Comparison of ENCODE assay signal across 20 cellular contexts in genomic region chrX:65921363-65921762, GRCh38.
DNase-seq lines count a peak whose midpoint lies in the region; ATAC-seq and TF ChIP-seq lines count a peak whose summit lies in the region.
"Had no signal": no experiment of that assay in that cellular context is flagged by ENCODE, and none has a peak within 500 bp of the region (broad histone marks: within the 10 kb centered on the region; RNA-seq: fewer than 3 reads in every experiment).

No MANE protein-coding gene starts in this region.

- H3K4me3 Mint-ChIP-seq in activated naive CD8-positive, alpha-beta T cell treated with anti-CD3 and anti-CD28 coated beads, Interleukin-2, amount 10 ng/mL, durations not matched to agents 7 days and 5 days, result no peak overlapping the region
- H3K4me3 Mint-ChIP-seq in activated naive CD8-positive, alpha-beta T cell treated with anti-CD3 and anti-CD28 coated beads for 36 hours, result no peak overlapping the region
- H3K4me3 Mint-ChIP-seq: HFFc6, IgD-negative memory B cell had no signal

- TF ChIP-seq EP300 in tibial nerve (IDR thresholded peaks at IDR 0.05), result no peak

- peak overlapping the region; percentile 24 to 83 for H3K27ac ChIP-seq in esophagus (ENCODE audit: low read depth in 2 of 2, low read length in 1 of 2)
- H3K27ac ChIP-seq in smooth muscle cell (ENCODE audit: low read depth), result peak overlapping the region; percentile 48
- H3K27ac ChIP-seq in caudate nucleus (ENCODE audit: low read depth, low read length), result no peak overlapping the region
- H3K27ac ChIP-seq in tibial nerve, result no peak overlapping the region
- H3K27ac ChIP-seq: C4-2B, SJSA1 had no signal

- peaks cover 38% of the 10 kb centered on the region for H3K36me3 Mint-ChIP-seq in activated naive CD8-positive, alpha-beta T cell treated with anti-CD3 and anti-CD28 coated beads, Interleukin-2, amount 10 ng/mL, durations not matched to agents 7 days and 5 days
- peaks cover 17% of the 10 kb centered on the region for H3K36me3 Mint-ChIP-seq in activated naive CD8-positive, alpha-beta T cell treated with anti-CD3 and anti-CD28 coated beads for 36 hours

- WGBS in esophagus, 2 donors, result 40 to 54% methylated on average over 2 of the region's 2 CpGs
- 43% methylated on average over 2 of the region's 2 CpGs for WGBS in smooth muscle cell (ENCODE audit: low lambda C conversion rate)
- WGBS in tibial nerve, 2 donors, result 37 to 59% methylated on average over 2 of the region's 2 CpGs

- H3K4me1 ChIP-seq in Loucy (ENCODE audit: insufficient read depth, low read length, poor library complexity, severe bottlenecking), result peaks cover 29% of the 10 kb centered on the region
- peaks cover 0 to 5% of the 10 kb centered on the region in 2 donors for H3K4me1 ChIP-seq in esophagus (ENCODE audit: control insufficient read depth in 2 of 2, insufficient read depth in 2 of 2, low read length in 1 of 2)
- H3K4me1 ChIP-seq in smooth muscle cell (ENCODE audit: low read depth), result no peaks in the 10 kb centered on the region
- no peaks in the 10 kb centered on the region for H3K4me1 ChIP-seq in tibial nerve
- H3K4me1 ChIP-seq: SJSA1 had no signal

- no peaks in the 10 kb centered on the region for H3K27me3 Mint-ChIP-seq in activated naive CD8-positive, alpha-beta T cell treated with anti-CD3 and anti-CD28 coated beads, Interleukin-2, amount 10 ng/mL, durations not matched to agents 7 days and 5 days
- H3K27me3 Mint-ChIP-seq in activated naive CD8-positive, alpha-beta T cell treated with anti-CD3 and anti-CD28 coated beads for 36 hours, result no peaks in the 10 kb centered on the region

- H3K9me3 ChIP-seq in Loucy (ENCODE audit: insufficient read depth, low read depth, low read length) (peaks cover 4% of the 10 kb centered on the region; the same call in 1 of the 2 replicates), esophagus (ENCODE audit: control insufficient read depth in 2 of 2, insufficient read depth in 1 of 2, low read depth in 1 of 2, low read length in 1 of 2) (no peaks in the 10 kb centered on the region), smooth muscle cell (replicated peaks; ENCODE audit: low read depth) (no peaks in the 10 kb centered on the region), tibial nerve (no peaks in the 10 kb centered on the region)
- H3K9me3 ChIP-seq: SJSA1 had no signal

- H3K79me2 ChIP-seq in Loucy (ENCODE audit: insufficient read depth, low read length), result peaks cover 10% of the 10 kb centered on the region; the same call in 1 of the 2 replicates
- H3K79me2 ChIP-seq in smooth muscle cell (ENCODE audit: low read depth), result no peaks in the 10 kb centered on the region

- H3K4me3 ChIP-seq in Loucy (ENCODE audit: low read length, poor library complexity, severe bottlenecking) (no peak overlapping the region), esophagus (ENCODE audit: low read depth in 1 of 2, low read length in 2 of 2) (no peak overlapping the region), smooth muscle cell (no peak overlapping the region), tibial nerve (no peak overlapping the region)
- H3K4me3 ChIP-seq: SJSA1 had no signal

- peaks cover 8% of the 10 kb centered on the region for H3K9me3 Mint-ChIP-seq in activated naive CD8-positive, alpha-beta T cell treated with anti-CD3 and anti-CD28 coated beads, Interleukin-2, amount 10 ng/mL, durations not matched to agents 7 days and 5 days
- peaks cover 15% of the 10 kb centered on the region for H3K9me3 Mint-ChIP-seq in activated naive CD8-positive, alpha-beta T cell treated with anti-CD3 and anti-CD28 coated beads for 36 hours
- H3K9me3 Mint-ChIP-seq: HFFc6 had no signal

- H3F3A ChIP-seq in Loucy (ENCODE audit: low read depth) (no peaks in the 10 kb centered on the region), smooth muscle cell (ENCODE audit: low read depth) (no peaks in the 10 kb centered on the region)

- H4K20me1 ChIP-seq in Loucy (ENCODE audit: insufficient read depth, low read length, poor library complexity, severe bottlenecking) (no peaks in the 10 kb centered on the region), smooth muscle cell (ENCODE audit: low read depth) (no peaks in the 10 kb centered on the region)

- ATAC-seq in activated naive CD8-positive, alpha-beta T cell treated with anti-CD3 and anti-CD28 coated beads, Interleukin-2, amount 10 ng/mL, durations not matched to agents 7 days and 5 days (ENCODE audit: low read depth), result no peak
- ATAC-seq in GM21360 (IDR thresholded peaks at IDR 0.05; ENCODE audit: unreplicated experiment), result no peak

- H2AFZ ChIP-seq in Loucy (ENCODE audit: low read length) (peak overlapping the region; percentile 70), smooth muscle cell (ENCODE audit: low read depth) (no peak overlapping the region)

- TF ChIP-seq CTCF in Loucy (conservative IDR thresholded peaks at IDR 0.05; ENCODE audit: low read length), result no peak
- TF ChIP-seq CTCF in smooth muscle cell (IDR thresholded peaks at IDR 0.05; ENCODE audit: borderline replicate concordance, insufficient read depth, poor library complexity, severe bottlenecking), result no peak
- no peak for TF ChIP-seq CTCF in tibial nerve (IDR thresholded peaks at IDR 0.05)

- H3K9me2 ChIP-seq in Loucy (replicated peaks; ENCODE audit: low read depth, low read length), result no peaks in the 10 kb centered on the region

- no peak for TF ChIP-seq POLR2A in tibial nerve (IDR thresholded peaks at IDR 0.05)

- no peaks in the 10 kb centered on the region for H3K36me3 ChIP-seq in Loucy (ENCODE audit: insufficient read depth, low read length)
- H3K36me3 ChIP-seq in esophagus (ENCODE audit: control insufficient read depth in 2 of 2, insufficient read depth in 2 of 2, low read length in 1 of 2), result no peaks in the 10 kb centered on the region
- H3K36me3 ChIP-seq in smooth muscle cell (ENCODE audit: low read depth), result no peaks in the 10 kb centered on the region
- no peaks in the 10 kb centered on the region for H3K36me3 ChIP-seq in tibial nerve
- H3K36me3 ChIP-seq: SJSA1 had no signal

- H3K4me1 Mint-ChIP-seq in activated naive CD8-positive, alpha-beta T cell treated with anti-CD3 and anti-CD28 coated beads, Interleukin-2, amount 10 ng/mL, durations not matched to agents 7 days and 5 days, result peaks cover 41% of the 10 kb centered on the region
- peaks cover 28% of the 10 kb centered on the region for H3K4me1 Mint-ChIP-seq in activated naive CD8-positive, alpha-beta T cell treated with anti-CD3 and anti-CD28 coated beads for 36 hours

- H3K4me2 ChIP-seq in Loucy (ENCODE audit: low read depth, low read length, poor library complexity, severe bottlenecking), result peak overlapping the region; percentile 44
- no peak overlapping the region for H3K4me2 ChIP-seq in smooth muscle cell

- POLR2A ChIA-PET in activated naive CD8-positive, alpha-beta T cell treated with anti-CD3 and anti-CD28 coated beads, Interleukin-2, amount 10 ng/mL, durations not matched to agents 7 days and 5 days (lab: Charles Lee), result no interaction called here

- DNase-seq in activated naive CD8-positive, alpha-beta T cell treated with anti-CD3 and anti-CD28 coated beads, Interleukin-2, amount 10 ng/mL, durations not matched to agents 7 days and 5 days, result no peak
- no peak for DNase-seq in activated naive CD8-positive, alpha-beta T cell treated with anti-CD3 and anti-CD28 coated beads for 36 hours
- DNase-seq in smooth muscle cell (lab: John Stamatoyannopoulos, UW; ENCODE audit: unreplicated experiment) (no peak), caudate nucleus (lab: John Stamatoyannopoulos, UW) (no peak), tibial nerve (ENCODE audit: low spot score in 2 of 2) (no peak)
- DNase-seq: DMS153, EL, HFFc6, MV-4-11, NCI-H1417, NCI-H1930, NCI-H446 treated with DMSO at 0.1 percent for 48 hours, NCI-H748 treated with DMSO at 0.1 percent for 48 hours, RPMI8226 had no signal

- H3K9ac ChIP-seq in Loucy (ENCODE audit: low read depth, low read length, poor library complexity, severe bottlenecking) (peak overlapping the region; percentile 47), smooth muscle cell (ENCODE audit: low read depth) (no peak overlapping the region)

- peak overlapping the region; percentile 5 for H3K27ac Mint-ChIP-seq in activated naive CD8-positive, alpha-beta T cell treated with anti-CD3 and anti-CD28 coated beads, Interleukin-2, amount 10 ng/mL, durations not matched to agents 7 days and 5 days
- H3K27ac Mint-ChIP-seq in activated naive CD8-positive, alpha-beta T cell treated with anti-CD3 and anti-CD28 coated beads for 36 hours, result no peak overlapping the region
- H3K27ac Mint-ChIP-seq: HFFc6 had no signal

- no peaks in the 10 kb centered on the region for H3K27me3 ChIP-seq in Loucy (ENCODE audit: insufficient read depth, low read length, poor library complexity, severe bottlenecking)
- H3K27me3 ChIP-seq in esophagus (ENCODE audit: control insufficient read depth in 1 of 2, insufficient read depth in 2 of 2, low read length in 2 of 2), result no peaks in the 10 kb centered on the region
- no peaks in the 10 kb centered on the region for H3K27me3 ChIP-seq in smooth muscle cell (ENCODE audit: low read depth)
- H3K27me3 ChIP-seq in tibial nerve, result peaks cover 0 to 8% of the 10 kb centered on the region in 2 donors
- H3K27me3 ChIP-seq: SJSA1 had no signal

Comparison
In these comparisons a context has a peak if more than half of its experiments do, and no peak if none do; other contexts are left out.
1. H3K27ac ChIP-seq: peak in esophagus (2 of 2) and smooth muscle cell (single experiment); none in caudate nucleus (single experiment) and tibial nerve (0 of 4).